ENCODE assay signal across 18 cellular contexts in genomic region chr7:92412745-92413144, GRCh38. TPM values are rescaled to one million over a fixed set of nuclear protein-coding genes. Genes with fewer than 3 reads are reported as not detected.
DNase-seq lines count a peak whose midpoint lies in the region; ATAC-seq and TF ChIP-seq lines count a peak whose summit lies in the region.
"Had no signal": no experiment of that assay in that cellular context is flagged by ENCODE, and none has a peak within 500 bp of the region (broad histone marks: within the 10 kb centered on the region; RNA-seq: fewer than 3 reads in every experiment).

No MANE protein-coding gene starts in this region.

- no peaks in the 10 kb centered on the region for H3K36me3 ChIP-seq in IMR-90 (ENCODE audit: control insufficient read depth, insufficient read depth, low read length)
- H3K36me3 ChIP-seq in left lung = no peaks in the 10 kb centered on the region

- H3K27me3 ChIP-seq in IMR-90 (ENCODE audit: control insufficient read depth, insufficient read depth, low read length) (peaks cover 18% of the 10 kb centered on the region), left lung (peaks cover 0 to 11% of the 10 kb centered on the region in 2 donors)

- H3K4me3 ChIP-seq in IMR-90 (ENCODE audit: insufficient read depth, low read depth, low read length) = no peak overlapping the region
- H3K4me3 ChIP-seq in left lung = no peak overlapping the region
- H3K4me3 ChIP-seq: GM23338 had no signal

- CTCF ChIA-PET in IMR-90 (lab: Yijun Ruan, JAX) = interaction anchor here (0.7 to 1.3 kb wide), 3 partner anchors 9 to 197 kb away, joined by 3 to 4 read pairs (median 4); no protein-coding TSS in a partner anchor

- H3K27me3 Mint-ChIP-seq in mesothelial cell of epicardium (ENCODE audit: low read depth) = peaks cover 1% of the 10 kb centered on the region

- no peaks in the 10 kb centered on the region for H3K9me1 ChIP-seq in IMR-90 (ENCODE audit: insufficient read depth, low read length)

- ATAC-seq in IMR-90 (ENCODE audit: low read depth) (no peak), left lung (peak; percentile 51), omental fat pad (ENCODE audit: low FRiP score) (no peak)
- ATAC-seq: HCT116 had no signal

- POLR2A ChIA-PET in IMR-90 (lab: Charles Lee; ENCODE audit: unreplicated experiment) = no interaction called here

- H3K36me3 Mint-ChIP-seq in mesothelial cell of epicardium = no peaks in the 10 kb centered on the region
- H3K36me3 Mint-ChIP-seq: CD4-positive, alpha-beta memory T cell had no signal

- no peaks in the 10 kb centered on the region for H3K79me1 ChIP-seq in IMR-90 (ENCODE audit: low read depth in 1 of 2, low read length in 2 of 2)

- H3K14ac ChIP-seq in IMR-90 (replicated peaks; ENCODE audit: low read depth, low read length) = no peak overlapping the region

- no peak overlapping the region for H3K27ac ChIP-seq in IMR-90 (ENCODE audit: insufficient read depth, low read length)
- no peak overlapping the region for H3K27ac ChIP-seq in left lung

- WGBS in IMR-90 (ENCODE audit: extremely low coverage in 2 of 2, insufficient read length in 1 of 2), 2 experiments = no CpG with 5 or more reads among the region's 11 CpGs

- H3K56ac ChIP-seq in IMR-90 (ENCODE audit: extremely low read depth, insufficient read depth, low read length) = no peak overlapping the region

- peak overlapping the region; percentile 33 for H2AFZ ChIP-seq in IMR-90 (replicated peaks; ENCODE audit: low read length, poor library complexity)

- H3K18ac ChIP-seq in IMR-90 (ENCODE audit: low read depth, low read length) = no peak overlapping the region

- in situ Hi-C loops in IMR-90 (cut with MboI; ENCODE audit: low sequenced_read_pairs) = no loop called here

- H4K91ac ChIP-seq in IMR-90 (ENCODE audit: insufficient read depth, low read depth, low read length) = no peak overlapping the region

- no peak overlapping the region for H3K9ac ChIP-seq in IMR-90 (ENCODE audit: low read depth, low read length)

- no TSS peak for BruUV-seq in IMR-90 (replicated peaks; lab: Mats Ljungman, UMichigan)

- no peak overlapping the region for H3K4me3 Mint-ChIP-seq in mesothelial cell of epicardium
- H3K4me3 Mint-ChIP-seq: CD4-positive, alpha-beta memory T cell; GM23338; H9 had no signal

- TF ChIP-seq CTCF in IMR-90 (conservative IDR thresholded peaks at IDR 0.05; ENCODE audit: low read depth, low read length) (no peak), left lung (IDR thresholded peaks at IDR 0.05) (no peak), mesothelial cell of epicardium (IDR thresholded peaks at IDR 0.05; ENCODE audit: unreplicated experiment) (no peak), omental fat pad (IDR thresholded peaks at IDR 0.05) (no peak)

- H3K9me3 Mint-ChIP-seq in mesothelial cell of epicardium = peaks cover 6% of the 10 kb centered on the region
- H3K9me3 Mint-ChIP-seq: GM23338, H9 had no signal

- H3K4me1 Mint-ChIP-seq in mesothelial cell of epicardium = peaks cover 11% of the 10 kb centered on the region
- H3K4me1 Mint-ChIP-seq: CD4-positive, alpha-beta memory T cell had no signal

- no peak overlapping the region for H4K5ac ChIP-seq in IMR-90 (ENCODE audit: low read depth, low read length)

- no peak overlapping the region for H3K4me2 ChIP-seq in IMR-90 (ENCODE audit: low read depth, low read length)
- H3K4me2 ChIP-seq: GM23338 had no signal

- no peak overlapping the region for H3K4ac ChIP-seq in IMR-90 (ENCODE audit: low read depth, low read length)

- peak; percentile 34 for DNase-seq in AG08395 (ENCODE audit: low spot score)
- no peak for DNase-seq in IMR-90
- DNase-seq in NCI-H69 (lab: John Stamatoyannopoulos, UW) = peak; percentile 59
- no peak for DNase-seq in left lung
- DNase-seq in NCI-H1092 treated with DMSO at 0.1 percent for 48 hours (lab: John Stamatoyannopoulos, UW) = no peak
- no peak for DNase-seq in mesothelial cell of epicardium (ENCODE audit: low spot score in 2 of 2, unreplicated experiment in 2 of 2)
- no peak for DNase-seq in omental fat pad (ENCODE audit: low spot score)
- DNase-seq in NCI-H82 treated with DMSO at 0.1 percent for 48 hours (lab: John Stamatoyannopoulos, UW; ENCODE audit: unreplicated experiment) = no peak
- DNase-seq: 8988T; AML-193; C1 segment of cervical spinal cord; Caco-2; CD4-positive, alpha-beta memory T cell; DMS153; DND-41; H9 had no signal

- H2BK15ac ChIP-seq in IMR-90 (ENCODE audit: low read depth, low read length) = no peak overlapping the region

- H3K23ac ChIP-seq in IMR-90 (ENCODE audit: low read depth, low read length) = no peak overlapping the region

- H3K4me1 ChIP-seq in IMR-90 (ENCODE audit: control insufficient read depth, insufficient read depth, low read length) (no peaks in the 10 kb centered on the region), left lung (no peaks in the 10 kb centered on the region)
- H3K4me1 ChIP-seq: Caco-2 had no signal

- no peak overlapping the region for H2BK20ac ChIP-seq in IMR-90 (ENCODE audit: low read depth, low read length)

- dilution Hi-C loops in IMR-90 (cut with HindIII; ENCODE audit: low sequenced_read_pairs, unreplicated experiment) = no loop called here

- no peak overlapping the region for H2AK5ac ChIP-seq in IMR-90 (ENCODE audit: low read depth, low read length)

- no peaks in the 10 kb centered on the region for H4K20me1 ChIP-seq in IMR-90 (ENCODE audit: insufficient read depth, low read length)

- no peak overlapping the region for H2AK9ac ChIP-seq in IMR-90 (replicated peaks; ENCODE audit: low read depth, low read length, poor library complexity)

- H2BK120ac ChIP-seq in IMR-90 (ENCODE audit: low read depth, low read length) = no peak overlapping the region

- H3K9me3 ChIP-seq in IMR-90 (ENCODE audit: control insufficient read depth, insufficient read depth, low read length) (no peaks in the 10 kb centered on the region), left lung (no peaks in the 10 kb centered on the region)
- H3K9me3 ChIP-seq: Caco-2 had no signal

- H4K8ac ChIP-seq in IMR-90 (ENCODE audit: low read depth in 2 of 2, low read length in 2 of 2) = no peak overlapping the region

- intact Hi-C loops in IMR-90 (cut with micrococcal nuclease) (no loop called here), left lung (cut with DNase I) (no loop called here)

- TF ChIP-seq POLR2A in IMR-90 (IDR thresholded peaks at IDR 0.05; ENCODE audit: low read depth, low read length) = no peak

- no peak overlapping the region for H2BK5ac ChIP-seq in IMR-90 (ENCODE audit: low read depth, low read length, poor library complexity, severe bottlenecking)

- no peak overlapping the region for H3K27ac Mint-ChIP-seq in mesothelial cell of epicardium
- H3K27ac Mint-ChIP-seq: CD4-positive, alpha-beta memory T cell; GM23338; H9 had no signal

- no peak for TF ChIP-seq RAD21 in IMR-90 (IDR thresholded peaks at IDR 0.05; ENCODE audit: low read length)

TF ChIP-seq in IMR-90, 13 proteins besides CTCF, POLR2A, EP300 and RAD21:
- TF ChIP-seq MXI1 (IDR thresholded peaks at IDR 0.05; ENCODE audit: borderline replicate concordance, low read depth, low read length) = no peak
- TF ChIP-seq ELK1 (IDR thresholded peaks at IDR 0.05; ENCODE audit: borderline replicate concordance, low read depth, low read length) = no peak
- TF ChIP-seq RFX5 (IDR thresholded peaks at IDR 0.05; ENCODE audit: low read depth, low read length) = no peak
- no peak for TF ChIP-seq RCOR1 (IDR thresholded peaks at IDR 0.05; ENCODE audit: insufficient replicate concordance, low read length)
- TF ChIP-seq USF2 (IDR thresholded peaks at IDR 0.05; ENCODE audit: low read depth, low read length) = no peak
- TF ChIP-seq SMC3 (IDR thresholded peaks at IDR 0.05; ENCODE audit: low read depth, low read length) = no peak
- no peak for TF ChIP-seq BHLHE40 (IDR thresholded peaks at IDR 0.05; ENCODE audit: low read depth, low read length)
- no peak for TF ChIP-seq MAZ (IDR thresholded peaks at IDR 0.05; ENCODE audit: borderline replicate concordance, low read depth, low read length)
- TF ChIP-seq NFE2L2 (IDR thresholded peaks at IDR 0.05; ENCODE audit: low read depth, low read length) = no peak
- no peak for TF ChIP-seq FOS (IDR thresholded peaks at IDR 0.05; ENCODE audit: low read depth, low read length)
- no peak for TF ChIP-seq CEBPB (IDR thresholded peaks at IDR 0.05; ENCODE audit: low read depth, low read length)
- no peak for TF ChIP-seq CHD1 (IDR thresholded peaks at IDR 0.05; ENCODE audit: low read depth, low read length)
- no peak for TF ChIP-seq MAFK (IDR thresholded peaks at IDR 0.05; ENCODE audit: low read depth, low read length)

RNA-seq across cellular contexts. Expression of gene GATAD1, which starts 34.5 kb away (rescaled TPM):
- 9.3 and 10.3 TPM in 2 replicates for total RNA-seq in IMR-90 (2012; rRNA removed)
- 12.2 and 15.2 TPM in 2 replicates for polyA plus RNA-seq in IMR-90 (2012; rRNA removed)
- 3.8 and 5.8 TPM in 2 replicates for polyA plus RNA-seq in IMR-90 (2012; cell fraction: cytosol; rRNA removed)
- polyA plus RNA-seq in IMR-90 (2012; cell fraction: nucleus; rRNA removed; ENCODE audit: low replicate concordance) = 9.4 and 43.7 TPM in 2 replicates
- 10 to 100 TPM; 28.4 to 29.5 TPM for total RNA-seq in left lung
- total RNA-seq in mesothelial cell of epicardium = 53.2 to 54.7 TPM (median 53.6 TPM) in 3 replicates
- 10 to 100 TPM; 18.1 to 55.5 (median 28.4) TPM for total RNA-seq in omental fat pad

Comparison
In these comparisons a context has a peak if more than half of its experiments do, and no peak if none do; other contexts are left out.
1. DNase-seq: peak in AG08395 (single experiment) and NCI-H69 (single experiment); none in IMR-90 (single experiment), left lung (0 of 2), NCI-H1092 treated with DMSO at 0.1 percent for 48 hours (single experiment), mesothelial cell of epicardium (0 of 2), omental fat pad (single experiment) and NCI-H82 treated with DMSO at 0.1 percent for 48 hours (single experiment).